ENCODE assay signal across 1 cellular context in genomic region chr2:219169950-219170654, GRCh38.
A peak's percentile ranks its signal among the peaks of the same experiment; 100 is the strongest.
TF ChIP-seq lines count a peak whose summit lies in the region.

Gene SLC23A3, minus strand, starts transcription at chr2:219170029. Its CDS starts 45 bp downstream, at chr2:219169984.

TF ChIP-seq in HepG2, 621 proteins besides CTCF, POLR2A, EP300 and RAD21:
- TF ChIP-seq HNF4G (IDR thresholded peaks at IDR 0.05; ENCODE audit: borderline replicate concordance, low read depth, low read length) (peak; percentile 49; the same call in 1 of the 2 replicates), HNF4G (CRISPR knock-in tag; IDR thresholded peaks at IDR 0.05; ENCODE audit: borderline replicate concordance, low read depth) (no peak), KDM2A (CRISPR knock-in tag; IDR thresholded peaks at IDR 0.05; ENCODE audit: borderline replicate concordance, low read depth) (peak; percentile 28; the same call in 1 of the 2 replicates), ATF2 (CRISPR knock-in tag; IDR thresholded peaks at IDR 0.05) (no peak), MED1 (CRISPR knock-in tag; IDR thresholded peaks at IDR 0.05) (no peak), ZNF660 (CRISPR knock-in tag; IDR thresholded peaks at IDR 0.05; ENCODE audit: borderline replicate concordance, low read depth) (no peak), HIVEP1 (CRISPR knock-in tag; IDR thresholded peaks at IDR 0.05) (no peak), MED8 (CRISPR knock-in tag; IDR thresholded peaks at IDR 0.05; ENCODE audit: insufficient replicate concordance) (no peak), FOXP1 (IDR thresholded peaks at IDR 0.05) (no peak), FOXP1 (CRISPR knock-in tag; IDR thresholded peaks at IDR 0.05) (no peak), ZNF792 (CRISPR knock-in tag; IDR thresholded peaks at IDR 0.05) (no peak), ZNF101 (CRISPR knock-in tag; IDR thresholded peaks at IDR 0.05; ENCODE audit: borderline replicate concordance, low read depth) (no peak), PATZ1 (CRISPR knock-in tag; IDR thresholded peaks at IDR 0.05) (peak; percentile 57), ATM (IDR thresholded peaks at IDR 0.05; ENCODE audit: borderline replicate concordance) (no peak), MYC (CRISPR knock-in tag; IDR thresholded peaks at IDR 0.05; ENCODE audit: borderline replicate concordance) (no peak), JARID2 (CRISPR knock-in tag; IDR thresholded peaks at IDR 0.05; ENCODE audit: insufficient replicate concordance) (no peak)
